In genomic region chr16:57547524-57547923, GRCh38 we compare ENCODE assay signal across 3 cellular contexts. TPM values are rescaled to one million over a fixed set of nuclear protein-coding genes. Genes with fewer than 3 reads are reported as not detected.
"Had no signal": no experiment of that assay in that cellular context is flagged by ENCODE, and none has a peak within 500 bp of the region (broad histone marks: within the 10 kb centered on the region; RNA-seq: fewer than 3 reads in every experiment).

No MANE protein-coding gene starts in this region.

RNA-seq across cellular contexts. Expression of gene ADGRG5, which starts 5.1 kb away (rescaled TPM):
- total RNA-seq: IMR-90, PC-3, SK-MEL-5 had no signal
- polyA plus RNA-seq: IMR-90 had no signal
